25 cellular contexts compared by ENCODE assay signal in the genomic region with DNA sequence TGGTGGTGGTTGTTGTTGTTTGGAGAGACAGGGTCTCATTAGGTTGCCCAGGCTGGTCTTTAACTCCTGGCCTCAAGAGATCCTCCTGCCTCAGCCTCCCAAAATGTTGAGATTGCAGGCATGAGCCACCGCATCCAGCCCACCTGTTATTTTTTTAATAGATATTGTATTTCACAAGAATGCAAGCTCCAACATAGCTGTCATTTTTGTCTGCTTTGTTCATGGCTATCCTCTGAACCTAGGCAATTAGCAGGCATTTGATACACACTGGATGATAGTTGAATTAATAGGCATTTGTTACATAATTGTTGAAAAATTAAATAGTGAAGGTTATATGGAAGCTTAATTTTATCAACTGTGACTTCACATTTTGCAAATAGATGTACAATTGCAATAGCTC.
"Had no signal": no experiment of that assay in that cellular context is flagged by ENCODE, and none has a peak within 500 bp of the region (broad histone marks: within the 10 kb centered on the region; RNA-seq: fewer than 3 reads in every experiment).

No MANE protein-coding gene starts in this region.

- H3K4me3 Mint-ChIP-seq: mesothelial cell of epicardium; naive thymus-derived CD4-positive, alpha-beta T cell; natural killer cell treated with Interleukin-12 subunit alpha and Interleukin-12 subunit beta and Interleukin-15 and Interleukin-18, amount 100 ng/mL, for 72 hours; stimulated activated naive CD8-positive, alpha-beta T cell treated with anti-CD3 and anti-CD28 coated beads, Interleukin-15, Interleukin-2, amounts not matched to agents 100 ng/mL and 50 ng/mL, for 24 hours had no signal

- H3K27ac ChIP-seq: left lung, lower lobe of right lung, ovary, right atrium auricular region, right lobe of liver, skin epidermis, suprapubic skin, thoracic aorta, tibial artery, upper lobe of right lung had no signal

- H3K9me3 ChIP-seq: left lung, lower lobe of right lung, ovary, right atrium auricular region, right lobe of liver, suprapubic skin, thoracic aorta, tibial artery, upper lobe of right lung had no signal

- H3K27me3 ChIP-seq: left lung, ovary, right atrium auricular region, right lobe of liver, suprapubic skin, tibial artery, upper lobe of right lung had no signal

- H3K36me3 Mint-ChIP-seq: mesothelial cell of epicardium; naive thymus-derived CD4-positive, alpha-beta T cell; natural killer cell treated with Interleukin-12 subunit alpha and Interleukin-12 subunit beta and Interleukin-15 and Interleukin-18, amount 100 ng/mL, for 72 hours had no signal

- H3K27ac Mint-ChIP-seq: mesothelial cell of epicardium; naive thymus-derived CD4-positive, alpha-beta T cell; natural killer cell treated with Interleukin-12 subunit alpha and Interleukin-12 subunit beta and Interleukin-15 and Interleukin-18, amount 100 ng/mL, for 72 hours; progenitor cell of endocrine pancreas; stimulated activated naive CD8-positive, alpha-beta T cell treated with anti-CD3 and anti-CD28 coated beads, Interleukin-15, Interleukin-2, amounts not matched to agents 100 ng/mL and 50 ng/mL, for 24 hours had no signal

- H3K4me1 ChIP-seq: left lung, lower lobe of right lung, right atrium auricular region, right lobe of liver, suprapubic skin, tibial artery, upper lobe of right lung had no signal

- DNase-seq: hippocampal formation; kidney glomerular epithelial cell; left colon; left lung; lower lobe of right lung; mammary epithelial cell; mesendoderm; naive thymus-derived CD4-positive, alpha-beta T cell; ovary; right lobe of liver; stimulated activated CD4-positive, alpha-beta T cell treated with anti-CD3 and anti-CD28 coated beads, Interleukin-12 subunit alpha, Interleukin-12 subunit beta, amount 100 ng/mL, for 4 hours; stimulated activated CD4-positive, alpha-beta T cell treated with anti-CD3 and anti-CD28 coated beads, Interleukin-15, amount 100 ng/mL, for 24 hours; stimulated activated CD4-positive, alpha-beta T cell treated with anti-CD3 and anti-CD28 coated beads, Interleukin-2, amount 100 ng/mL, for 24 hours; stimulated activated CD4-positive, alpha-beta T cell treated with anti-CD3 and anti-CD28 coated beads, Interleukin-4, amount 100 ng/mL, for 1 hour; stimulated activated naive CD4-positive, alpha-beta T cell; tibial artery; upper lobe of right lung had no signal

- H3K36me3 ChIP-seq: left lung, lower lobe of right lung, ovary, right atrium auricular region, right lobe of liver, suprapubic skin, thoracic aorta, tibial artery, upper lobe of right lung had no signal

- H3K9me3 Mint-ChIP-seq: mesothelial cell of epicardium; naive thymus-derived CD4-positive, alpha-beta T cell; natural killer cell treated with Interleukin-12 subunit alpha and Interleukin-12 subunit beta and Interleukin-15 and Interleukin-18, amount 100 ng/mL, for 72 hours; stimulated activated naive CD8-positive, alpha-beta T cell treated with anti-CD3 and anti-CD28 coated beads, Interleukin-15, Interleukin-2, amounts not matched to agents 100 ng/mL and 50 ng/mL, for 24 hours had no signal

- H3K27me3 Mint-ChIP-seq: natural killer cell treated with Interleukin-12 subunit alpha and Interleukin-12 subunit beta and Interleukin-15 and Interleukin-18, amount 100 ng/mL, for 72 hours; progenitor cell of endocrine pancreas had no signal

- H3K4me3 ChIP-seq: left lung, lower lobe of right lung, ovary, right atrium auricular region, right lobe of liver, skin epidermis, suprapubic skin, thoracic aorta, tibial artery, upper lobe of right lung had no signal

- H3K4me1 Mint-ChIP-seq: naive thymus-derived CD4-positive, alpha-beta T cell had no signal

- ATAC-seq: left colon; left lung; lower lobe of right lung; naive thymus-derived CD4-positive, alpha-beta T cell; natural killer cell treated with Interleukin-12 subunit alpha and Interleukin-12 subunit beta and Interleukin-15 and Interleukin-18, amount 100 ng/mL, for 72 hours; right lobe of liver; upper lobe of right lung had no signal
